ENCODE assay signal across 8 cellular contexts in genomic region chr2:132448771-132449170, GRCh38. TPM values are rescaled to one million over a fixed set of nuclear protein-coding genes. Genes with fewer than 3 reads are reported as not detected.
DNase-seq lines count a peak whose midpoint lies in the region; ATAC-seq, FAIRE-seq and TF ChIP-seq lines count a peak whose summit lies in the region.

No MANE protein-coding gene starts in this region.

- H3K4me1 ChIP-seq in astrocyte (ENCODE audit: insufficient read depth, low read length) (no peaks in the 10 kb centered on the region), left lung (no peaks in the 10 kb centered on the region)

- TF ChIP-seq EP300 in Ishikawa (IDR thresholded peaks at IDR 0.05; ENCODE audit: borderline replicate concordance): no peak

- H3K27ac ChIP-seq in astrocyte (ENCODE audit: low read depth, low read length) (no peak overlapping the region), left lung (no peak overlapping the region)

- peak; percentile 65 for TF ChIP-seq RAD21 in Ishikawa (IDR thresholded peaks at IDR 0.05; ENCODE audit: low read depth)

- H3K4me2 ChIP-seq in astrocyte (ENCODE audit: low read length): no peak overlapping the region

- ATAC-seq in left lung (peak; percentile 38), natural killer cell (no peak)

- no peaks in the 10 kb centered on the region for H3K79me2 ChIP-seq in astrocyte (ENCODE audit: insufficient read depth, low read length)

- H3K4me3 ChIP-seq in astrocyte (ENCODE audit: insufficient read depth, low read depth, low read length): no peak overlapping the region
- H3K4me3 ChIP-seq in left lung: no peak overlapping the region

- peaks cover 11% of the 10 kb centered on the region for H3K4me1 Mint-ChIP-seq in astrocyte (ENCODE audit: low read depth, unreplicated experiment)
- no peaks in the 10 kb centered on the region for H3K4me1 Mint-ChIP-seq in natural killer cell

- H3K4me3 Mint-ChIP-seq in astrocyte (ENCODE audit: unreplicated experiment) (no peak overlapping the region), natural killer cell (no peak overlapping the region)

- FAIRE-seq in astrocyte (lab: Jason Lieb, UNC): no peak

- H3K27me3 ChIP-seq in astrocyte (ENCODE audit: insufficient read depth, low read length) (no peaks in the 10 kb centered on the region), left lung (no peaks in the 10 kb centered on the region)

- H3K27me3 Mint-ChIP-seq in astrocyte (ENCODE audit: low read depth, unreplicated experiment) (no peaks in the 10 kb centered on the region), natural killer cell (ENCODE audit: low read depth in 2 of 2) (no peaks in the 10 kb centered on the region)

- TF ChIP-seq CTCF in astrocyte (IDR thresholded peaks at IDR 0.05; ENCODE audit: insufficient read depth, low read depth, low read length) (peak; percentile 63), left lung (IDR thresholded peaks at IDR 0.05) (peak; percentile 14 to 29), natural killer cell (IDR thresholded peaks at IDR 0.05) (no peak)

- no peak overlapping the region for H2AFZ ChIP-seq in astrocyte (ENCODE audit: low read depth, low read length)

- H3K36me3 Mint-ChIP-seq in astrocyte (ENCODE audit: low read depth, unreplicated experiment) (peaks cover 2% of the 10 kb centered on the region), natural killer cell (no peaks in the 10 kb centered on the region)

- no peaks in the 10 kb centered on the region for H3K9me3 ChIP-seq in astrocyte (ENCODE audit: insufficient read depth, low read depth, low read length)
- H3K9me3 ChIP-seq in left lung: peaks cover 0 to 1% of the 10 kb centered on the region in 2 donors

- H3K9ac ChIP-seq in astrocyte (ENCODE audit: low read length): no peak overlapping the region

- peak; percentile 54 for DNase-seq in AG20443 (ENCODE audit: low spot score)
- no peak for DNase-seq in astrocyte (ENCODE audit: low read depth)
- no peak for DNase-seq in left lung
- DNase-seq in natural killer cell: no peak
- DNase-seq in GM19240 (ENCODE audit: insufficient read length, low spot score): no peak
- no peak for DNase-seq in GOT3 (lab: John Stamatoyannopoulos, UW)
- DNase-seq in SIG-M5 treated with dmso at 0.1 percent for 504 hours (lab: John Stamatoyannopoulos, UW; ENCODE audit: unreplicated experiment): no peak

- H4K20me1 ChIP-seq in astrocyte (ENCODE audit: insufficient read depth, low read length): no peaks in the 10 kb centered on the region

- H3K9me3 Mint-ChIP-seq in astrocyte (ENCODE audit: unreplicated experiment) (peaks cover 13% of the 10 kb centered on the region), natural killer cell (peaks cover 8 to 9% of the 10 kb centered on the region in 2 donors)

- no peaks in the 10 kb centered on the region for H3K36me3 ChIP-seq in astrocyte (ENCODE audit: insufficient read depth, low read length)
- no peaks in the 10 kb centered on the region for H3K36me3 ChIP-seq in left lung

- intact Hi-C loops in left lung (cut with DNase I): no loop called here
- intact Hi-C loops in natural killer cell (cut with micrococcal nuclease): no loop called here

- H3K27ac Mint-ChIP-seq in astrocyte (ENCODE audit: unreplicated experiment) (no peak overlapping the region), natural killer cell (no peak overlapping the region)

TF ChIP-seq in Ishikawa, 13 proteins besides CTCF, POLR2A, EP300 and RAD21:
- TF ChIP-seq ZBTB7A (IDR thresholded peaks at IDR 0.05; ENCODE audit: low read depth): no peak
- no peak for TF ChIP-seq USF1 (IDR thresholded peaks at IDR 0.05)
- TF ChIP-seq NFIC (IDR thresholded peaks at IDR 0.05): no peak

RNA-seq across cellular contexts. Expression of gene GPR39, which starts 32.2 kb away (rescaled TPM):
- 4.0 and 4.4 TPM in 2 replicates for total RNA-seq in astrocyte
- 10 to 100 TPM; 13.1 to 24.4 TPM for total RNA-seq in left lung
- not detected for total RNA-seq in natural killer cell
